ENCODE assay signal across 15 cellular contexts in the genomic region with DNA sequence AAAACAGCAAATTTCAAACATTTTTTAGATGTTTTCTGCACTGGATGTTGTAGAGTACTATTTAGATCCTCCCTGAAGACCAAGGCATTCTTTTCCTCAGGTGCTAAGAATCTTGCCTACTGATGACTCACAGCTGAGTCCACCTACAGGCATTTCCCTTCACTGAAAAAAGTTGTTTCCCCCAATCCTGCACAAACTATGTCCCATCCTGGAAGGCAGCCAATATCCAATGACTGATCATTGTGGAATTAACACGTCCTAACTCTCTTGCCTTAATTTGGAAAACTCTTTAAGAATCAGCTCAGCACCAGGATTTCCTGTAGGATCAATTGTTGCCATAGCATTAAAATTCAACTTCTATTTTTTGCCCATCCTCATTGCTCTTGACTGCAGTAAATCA.
A peak's percentile ranks its signal among the peaks of the same experiment; 100 is the strongest.
DNase-seq lines count a peak whose midpoint lies in the region; ATAC-seq lines count a peak whose summit lies in the region.
"Had no signal": no experiment of that assay in that cellular context is flagged by ENCODE, and none has a peak within 500 bp of the region (broad histone marks: within the 10 kb centered on the region; RNA-seq: fewer than 3 reads in every experiment).

No MANE protein-coding gene starts in this region.

- no peak overlapping the region for H3K4me2 ChIP-seq in trophoblast cell (ENCODE audit: low read length)

- CTCF ChIA-PET in activated CD4-positive, alpha-beta T cell treated with anti-CD3 and anti-CD28 coated beads for 36 hours (lab: Charles Lee) = no interaction called here

- H3K4ac ChIP-seq in trophoblast cell (ENCODE audit: low read depth, low read length) = no peak overlapping the region

- intact Hi-C loops in activated CD4-positive, alpha-beta T cell treated with anti-CD3 and anti-CD28 coated beads for 36 hours (cut with DNase I, micrococcal nuclease) = no loop called here

- no peaks in the 10 kb centered on the region for H3K9me3 Mint-ChIP-seq in activated CD4-positive, alpha-beta T cell treated with anti-CD3 and anti-CD28 coated beads for 36 hours (ENCODE audit: low read depth)
- H3K9me3 Mint-ChIP-seq: activated naive CD4-positive, alpha-beta T cell treated with anti-CD3 and anti-CD28 coated beads, Interleukin-2, amount 50 U/mL, for 24 hours had no signal

- H4K8ac ChIP-seq in trophoblast cell (ENCODE audit: low read depth, low read length) = no peak overlapping the region

- ATAC-seq in HG02588 (IDR thresholded peaks at IDR 0.05; ENCODE audit: unreplicated experiment) (no peak), HG03378 (IDR thresholded peaks at IDR 0.05; ENCODE audit: unreplicated experiment) (no peak)
- ATAC-seq in activated CD4-positive, alpha-beta T cell treated with anti-CD3 and anti-CD28 coated beads for 36 hours = no peak
- ATAC-seq: HepG2 had no signal

- peak; percentile 84 for DNase-seq in GM04504 (ENCODE audit: low read depth)
- peak; percentile 93 for DNase-seq in RPMI7951 (ENCODE audit: low read depth)
- DNase-seq in fibroblast of gingiva (ENCODE audit: low read depth) = peak; percentile 39
- peak; percentile 3 to 63 for DNase-seq in trophoblast cell
- DNase-seq in activated CD4-positive, alpha-beta T cell treated with anti-CD3 and anti-CD28 coated beads for 36 hours = no peak
- DNase-seq in NCI-H774 (lab: John Stamatoyannopoulos, UW) = no peak
- DNase-seq: activated CD4-positive, alpha-beta T cell treated with anti-CD3 and anti-CD28 coated beads for 4 hours; NCI-H2029 treated with DMSO at 0.1 percent for 48 hours; OCI-M1; stimulated activated naive CD4-positive, alpha-beta T cell treated with Interleukin-2 at 50 U/mL for 16 hours had no signal

- no peak overlapping the region for H3K23ac ChIP-seq in trophoblast cell (ENCODE audit: low read length)

- no peak overlapping the region for H4K12ac ChIP-seq in trophoblast cell (ENCODE audit: low read depth, low read length)

- H3K27ac Mint-ChIP-seq in activated CD4-positive, alpha-beta T cell treated with anti-CD3 and anti-CD28 coated beads for 36 hours = no peak overlapping the region
- H3K27ac Mint-ChIP-seq: activated naive CD4-positive, alpha-beta T cell treated with anti-CD3 and anti-CD28 coated beads, Interleukin-2, amount 50 U/mL, for 24 hours had no signal

- no peak overlapping the region for H2BK120ac ChIP-seq in trophoblast cell (ENCODE audit: insufficient read depth, low read length, poor library complexity)

- H2AK5ac ChIP-seq in trophoblast cell (ENCODE audit: low read length) = no peak overlapping the region

- no peak overlapping the region for H4K91ac ChIP-seq in trophoblast cell (ENCODE audit: low read depth, low read length)

- H3K36me3 Mint-ChIP-seq in activated CD4-positive, alpha-beta T cell treated with anti-CD3 and anti-CD28 coated beads for 36 hours (ENCODE audit: low read depth) = no peaks in the 10 kb centered on the region
- H3K36me3 Mint-ChIP-seq: activated naive CD4-positive, alpha-beta T cell treated with anti-CD3 and anti-CD28 coated beads, Interleukin-2, amount 50 U/mL, for 24 hours had no signal

- POLR2A ChIA-PET in activated CD4-positive, alpha-beta T cell treated with anti-CD3 and anti-CD28 coated beads for 36 hours (lab: Charles Lee) = no interaction called here

- no peak overlapping the region for H2AFZ ChIP-seq in trophoblast cell (ENCODE audit: insufficient read depth, low read length, poor library complexity)

- no peaks in the 10 kb centered on the region for H3K27me3 ChIP-seq in trophoblast cell (ENCODE audit: insufficient read depth, low read length)
- H3K27me3 ChIP-seq: esophagus muscularis mucosa had no signal

- no peaks in the 10 kb centered on the region for H3K4me1 ChIP-seq in trophoblast cell (ENCODE audit: control insufficient read depth in 1 of 2, insufficient read depth in 2 of 2, low read length in 2 of 2)

- H3K79me1 ChIP-seq in trophoblast cell (ENCODE audit: low read length) = no peaks in the 10 kb centered on the region

- no peaks in the 10 kb centered on the region for H3K27me3 Mint-ChIP-seq in activated CD4-positive, alpha-beta T cell treated with anti-CD3 and anti-CD28 coated beads for 36 hours
- H3K27me3 Mint-ChIP-seq: activated naive CD4-positive, alpha-beta T cell treated with anti-CD3 and anti-CD28 coated beads, Interleukin-2, amount 50 U/mL, for 24 hours had no signal

- no peak overlapping the region for H3K4me3 ChIP-seq in trophoblast cell (ENCODE audit: low read depth, low read length)
- H3K4me3 ChIP-seq: esophagus muscularis mucosa had no signal

- no peaks in the 10 kb centered on the region for H3K36me3 ChIP-seq in trophoblast cell (ENCODE audit: control insufficient read depth in 1 of 2, insufficient read depth in 2 of 2, low read length in 2 of 2)
- H3K36me3 ChIP-seq: esophagus muscularis mucosa had no signal

- no peak overlapping the region for H3K18ac ChIP-seq in trophoblast cell (ENCODE audit: low read length)

- H3K14ac ChIP-seq in trophoblast cell (ENCODE audit: low read length) = no peak overlapping the region

- no peaks in the 10 kb centered on the region for H3K4me1 Mint-ChIP-seq in activated CD4-positive, alpha-beta T cell treated with anti-CD3 and anti-CD28 coated beads for 36 hours
- H3K4me1 Mint-ChIP-seq: activated naive CD4-positive, alpha-beta T cell treated with anti-CD3 and anti-CD28 coated beads, Interleukin-2, amount 50 U/mL, for 24 hours had no signal

- no peak overlapping the region for H2BK5ac ChIP-seq in trophoblast cell (ENCODE audit: low read depth, low read length, poor library complexity)

- no peak overlapping the region for H3K4me3 Mint-ChIP-seq in activated CD4-positive, alpha-beta T cell treated with anti-CD3 and anti-CD28 coated beads for 36 hours
- H3K4me3 Mint-ChIP-seq: activated naive CD4-positive, alpha-beta T cell treated with anti-CD3 and anti-CD28 coated beads, Interleukin-2, amount 50 U/mL, for 24 hours had no signal

- WGBS in trophoblast cell (ENCODE audit: extremely low coverage, insufficient coverage, insufficient read length) = no CpG with 5 or more reads among the region's 1 CpG

- no peaks in the 10 kb centered on the region for H3K79me2 ChIP-seq in trophoblast cell (ENCODE audit: control insufficient read depth, insufficient read depth, low read length, poor library complexity)

- H3K9me3 ChIP-seq in trophoblast cell (ENCODE audit: insufficient read depth, low read depth, low read length) = no peaks in the 10 kb centered on the region
- H3K9me3 ChIP-seq: esophagus muscularis mucosa had no signal

- H3K9ac ChIP-seq in trophoblast cell (ENCODE audit: low read length) = no peak overlapping the region

- no peak overlapping the region for H3K27ac ChIP-seq in trophoblast cell (ENCODE audit: low read depth, low read length)

- H2BK12ac ChIP-seq in trophoblast cell (ENCODE audit: low read length) = no peak overlapping the region

Comparison
In these comparisons a context has a peak if more than half of its experiments do, and no peak if none do; other contexts are left out.
1. DNase-seq: peak in GM04504 (single experiment), RPMI7951 (single experiment), fibroblast of gingiva (single experiment) and trophoblast cell (2 of 2); none in activated CD4-positive, alpha-beta T cell treated with anti-CD3 and anti-CD28 coated beads for 36 hours (single experiment) and NCI-H774 (single experiment).